ENCODE assay signal across 8 cellular contexts in the genomic region with DNA sequence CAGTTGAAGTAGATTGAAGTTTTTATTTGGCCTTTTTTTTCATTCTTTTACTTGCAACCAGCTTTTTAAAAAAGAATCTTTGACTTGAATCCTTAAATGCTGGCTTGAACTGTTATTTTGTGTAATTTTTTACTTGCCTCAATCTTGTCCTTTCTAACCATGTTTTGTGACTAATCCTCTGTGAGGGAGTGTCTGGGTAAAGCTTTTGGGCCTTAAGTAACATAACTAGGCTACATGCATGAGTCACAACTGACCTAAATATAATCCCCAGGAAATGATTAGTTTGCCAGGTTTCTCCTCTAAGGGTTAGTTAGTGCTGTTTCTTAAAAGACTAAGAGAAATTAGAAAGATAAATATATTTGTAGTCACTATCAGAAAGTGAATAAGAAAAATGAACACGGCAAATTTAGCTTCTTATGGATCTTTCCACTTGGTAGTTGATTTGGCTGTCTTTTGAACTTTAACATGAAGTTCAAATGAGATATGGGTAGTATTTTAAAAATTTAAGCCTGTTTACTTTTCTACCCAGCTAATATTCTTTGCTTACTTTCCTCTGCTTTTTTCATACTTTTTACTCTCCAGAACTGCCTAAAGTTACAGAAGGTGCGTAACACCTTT. TPM values are rescaled to one million over a fixed set of nuclear protein-coding genes. Genes with fewer than 3 reads are reported as not detected.
A peak's percentile ranks its signal among the peaks of the same experiment; 100 is the strongest.
DNase-seq lines count a peak whose midpoint lies in the region; ATAC-seq lines count a peak whose summit lies in the region.

No MANE protein-coding gene starts in this region.

- H3K27me3 ChIP-seq in SJSA1 (replicated peaks), result no peaks in the 10 kb centered on the region

- DNase-seq in A172 (ENCODE audit: low spot score) (peak; percentile 89), SJSA1 (ENCODE audit: low read depth in 1 of 2, low spot score in 2 of 2) (peak in 1 of 2 experiments; percentile 72), pulmonary artery endothelial cell (ENCODE audit: low read depth, low spot score) (peak; percentile 63), HuH-7.5 (ENCODE audit: low spot score) (no peak)
- no peak for DNase-seq in stimulated activated CD8-positive, alpha-beta memory T cell treated with anti-CD3 and anti-CD28 coated beads, Interleukin-4, amount 100 ng/mL, for 48 hours

- H3K4me1 ChIP-seq in SJSA1 (replicated peaks), result peaks cover 21% of the 10 kb centered on the region

- H3K36me3 ChIP-seq in SJSA1, result peaks cover 22% of the 10 kb centered on the region

- H3K4me3 ChIP-seq in SJSA1, result no peak overlapping the region

- 0 out of 2 replicates have a peak overlapping the region, but pooled peaks have one; percentile 16 for H3K27ac ChIP-seq in SJSA1

- no peaks in the 10 kb centered on the region for H3K9me3 ChIP-seq in SJSA1 (replicated peaks)

- ATAC-seq in GM18520 (IDR thresholded peaks at IDR 0.05; ENCODE audit: unreplicated experiment) (peak; percentile 70), HG03064 (IDR thresholded peaks at IDR 0.05; ENCODE audit: low read depth, unreplicated experiment) (peak; percentile 81), esophagus mucosa (peak; percentile 98)

RNA-seq across cellular contexts. Expression of a gene that starts 13.0 kb away (rescaled TPM):
- total RNA-seq in A172 (2014; rRNA removed; shearing (Covaris generic)), result 40.5 and 55.6 TPM in 2 replicates
- 23.8 and 41.7 TPM in 2 replicates for total RNA-seq in SJSA1 (2014; rRNA removed; shearing (Covaris generic))
- total RNA-seq in esophagus mucosa (39.6 TPM), pulmonary artery endothelial cell (50.2 and 55.4 TPM in 2 replicates)

RNA-seq across cellular contexts. Expression of a gene that starts 46.8 kb away (rescaled TPM):
- total RNA-seq in A172 (2014; rRNA removed; shearing (Covaris generic)), result not detected in 2 replicates
- not detected in 2 replicates for total RNA-seq in SJSA1 (2014; rRNA removed; shearing (Covaris generic))
- total RNA-seq in esophagus mucosa (not detected), pulmonary artery endothelial cell (not detected in 2 replicates)

Comparison
In these comparisons a context has a peak if more than half of its experiments do, and no peak if none do; other contexts are left out.
1. DNase-seq: peak in A172 (single experiment) and pulmonary artery endothelial cell (single experiment); none in stimulated activated CD8-positive, alpha-beta memory T cell treated with anti-CD3 and anti-CD28 coated beads, Interleukin-4, amount 100 ng/mL, for 48 hours (single experiment) and HuH-7.5 (single experiment).
2. Peak in every context shown above with its lines, with median percentiles within 50 percentile points of each other: ATAC-seq.